Comparison of ENCODE assay signal across 1 cellular context in the genomic region with DNA sequence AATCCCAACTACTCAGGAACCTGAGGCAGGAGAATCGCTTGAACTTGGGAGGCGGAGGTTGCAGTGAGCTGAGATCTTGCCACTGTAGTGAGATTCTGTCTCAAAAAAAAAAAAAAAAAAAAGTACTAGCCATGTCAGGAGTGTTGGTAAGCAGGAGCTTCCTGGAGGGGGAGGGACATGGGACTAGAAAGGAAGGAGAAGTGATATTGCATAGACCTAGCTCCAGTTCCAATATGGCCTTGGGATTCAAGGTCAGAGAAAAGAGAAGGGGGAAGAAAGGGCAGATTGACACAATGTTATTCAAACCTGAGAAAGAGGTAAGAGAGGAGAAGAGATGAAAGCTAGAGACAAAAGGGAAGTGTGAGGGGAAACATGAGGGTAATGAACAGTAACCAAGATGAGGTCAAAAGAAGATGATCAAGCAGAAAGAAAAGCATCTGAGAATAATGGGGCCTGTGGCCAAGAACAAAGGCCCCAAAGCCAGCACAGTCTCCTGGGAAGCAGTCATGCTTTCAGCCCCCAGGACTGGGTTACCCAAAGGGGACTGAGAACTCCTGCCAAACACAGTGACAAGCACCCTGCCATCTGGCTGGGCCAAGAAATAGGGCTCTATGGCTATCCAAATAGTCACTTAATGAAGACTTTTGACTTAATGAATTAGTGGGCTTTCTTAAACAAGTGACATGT.
TF ChIP-seq lines count a peak whose summit lies in the region.

No MANE protein-coding gene starts in this region.

TF ChIP-seq in GM12878, 131 proteins besides CTCF, POLR2A, EP300 and RAD21:
- TF ChIP-seq, protein P1, sequence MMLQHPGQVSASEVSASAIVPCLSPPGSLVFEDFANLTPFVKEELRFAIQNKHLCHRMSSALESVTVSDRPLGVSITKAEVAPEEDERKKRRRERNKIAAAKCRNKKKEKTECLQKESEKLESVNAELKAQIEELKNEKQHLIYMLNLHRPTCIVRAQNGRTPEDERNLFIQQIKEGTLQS (IDR thresholded peaks at IDR 0.05; ENCODE audit: borderline replicate concordance, extremely low read depth, low read depth, low read length) = no peak
- no peak for TF ChIP-seq NFXL1 (IDR thresholded peaks at IDR 0.05; ENCODE audit: borderline replicate concordance)
- no peak for TF ChIP-seq NR2F1 (conservative IDR thresholded peaks at IDR 0.05)
- TF ChIP-seq HCFC1 (IDR thresholded peaks at IDR 0.05; ENCODE audit: low read length) = no peak
- no peak for TF ChIP-seq MYC (IDR thresholded peaks at IDR 0.05; ENCODE audit: insufficient read depth, insufficient read length, insufficient replicate concordance, low read length, severe bottlenecking)
- TF ChIP-seq SPI1 (IDR thresholded peaks at IDR 0.05; ENCODE audit: borderline replicate concordance, insufficient read depth, low read depth, low read length) = peak; percentile 32; the same call in 1 of the 2 replicates
